ENCODE assay signal across 39 cellular contexts in the genomic region with DNA sequence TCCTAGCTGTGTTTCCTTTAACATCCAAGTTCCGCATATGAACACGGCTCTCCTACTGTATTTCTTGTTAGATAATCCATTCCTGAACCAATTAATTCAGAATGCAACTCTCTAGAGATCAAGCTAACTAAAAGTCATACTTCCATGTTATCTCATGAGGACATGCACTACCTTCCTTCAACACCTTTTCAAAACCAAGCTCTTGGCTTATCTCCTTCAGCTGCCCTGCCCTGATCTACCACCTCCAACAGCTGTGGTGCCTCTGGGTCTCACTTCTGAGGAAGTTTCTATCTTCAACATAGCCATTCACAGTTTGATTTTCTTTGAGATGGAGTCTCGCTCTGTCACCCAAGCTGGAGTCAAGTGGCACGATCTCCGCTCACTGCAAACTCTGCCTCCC.
"Had no signal": no experiment of that assay in that cellular context is flagged by ENCODE, and none has a peak within 500 bp of the region (broad histone marks: within the 10 kb centered on the region; RNA-seq: fewer than 3 reads in every experiment).

No MANE protein-coding gene starts in this region.

- H3K27ac Mint-ChIP-seq: activated naive CD4-positive, alpha-beta T cell treated with anti-CD3 and anti-CD28 coated beads for 36 hours; activated naive CD4-positive, alpha-beta T cell treated with anti-CD3 and anti-CD28 coated beads, Interleukin-2, amount 10 ng/mL, durations not matched to agents 7 days and 5 days; activated naive CD4-positive, alpha-beta T cell treated with anti-CD3 and anti-CD28 coated beads, Interleukin-2, amount 50 U/mL, for 24 hours; activated naive CD8-positive, alpha-beta T cell; activated naive CD8-positive, alpha-beta T cell treated with anti-CD3 and anti-CD28 coated beads for 36 hours; activated naive CD8-positive, alpha-beta T cell treated with anti-CD3 and anti-CD28 coated beads, Interleukin-2, amount 10 ng/mL, durations not matched to agents 7 days and 5 days; activated naive CD8-positive, alpha-beta T cell treated with anti-CD3 and anti-CD28 coated beads, Interleukin-2, amount 50 U/mL, for 24 hours; activated T-cell treated with anti-CD3 and anti-CD28 coated beads, Interleukin-2, amount 50 U/mL, for 24 hours; activated T-cell treated with anti-CD3 and anti-CD28 coated beads, Interleukin-2, amount 50 U/mL, for 72 hours; activated T-helper 1 cell treated with anti-CD3 and anti-CD28 coated beads, Interleukin-12 subunit alpha, Interleukin-12 subunit beta, Interleukin-2, Interleukin-4 antibody, amounts not matched to agents 30 ng/mL and 10 ng/mL and 1 ng/mL, durations not matched to agents 14 hours and 24 hours and 36 hours; activated T-helper 17 cell treated with anti-CD3 and anti-CD28 coated beads, Interleukin-2, amount 50 U/mL, for 72 hours; activated T-helper 2 cell treated with anti-CD3 and anti-CD28 coated beads, Interferon-gamma antibody, Interleukin-2, Interleukin-4, amounts not matched to agents 10 μg/mL and 5 μg/mL and 100 μg/mL, durations not matched to agents 14 hours and 24 hours and 36 hours; brain had no signal

- H3K4me1 Mint-ChIP-seq: activated naive CD4-positive, alpha-beta T cell treated with anti-CD3 and anti-CD28 coated beads, Interleukin-2, amount 10 ng/mL, durations not matched to agents 7 days and 5 days; activated naive CD4-positive, alpha-beta T cell treated with anti-CD3 and anti-CD28 coated beads, Interleukin-2, amount 50 U/mL, for 24 hours; activated naive CD8-positive, alpha-beta T cell treated with anti-CD3 and anti-CD28 coated beads for 36 hours; activated naive CD8-positive, alpha-beta T cell treated with anti-CD3 and anti-CD28 coated beads, Interleukin-2, amount 50 U/mL, for 24 hours; activated T-helper 17 cell treated with anti-CD3 and anti-CD28 coated beads, Interleukin-2, amount 50 U/mL, for 72 hours; brain; central memory CD8-positive, alpha-beta T cell had no signal

- H3K9me3 ChIP-seq: adrenal gland, ascending aorta, body of pancreas, breast epithelium had no signal

- DNase-seq: activated effector memory CD4-positive, alpha-beta T cell treated with anti-CD3 and anti-CD28 coated beads, Interleukin-2, amount 50 U/mL, for 16 hours; activated effector memory CD4-positive, alpha-beta T cell treated with Interleukin-2 at 50 U/mL for 16 hours; activated gamma-delta T cell; activated gamma-delta T cell treated with Interleukin-2 at 50 U/mL for 16 hours; activated naive CD4-positive, alpha-beta T cell; activated naive CD4-positive, alpha-beta T cell treated with anti-CD3 and anti-CD28 coated beads for 36 hours; activated naive CD4-positive, alpha-beta T cell treated with anti-CD3 and anti-CD28 coated beads, Interleukin-2, amount 10 ng/mL, durations not matched to agents 7 days and 5 days; activated naive CD4-positive, alpha-beta T cell treated with anti-CD3 and anti-CD28 coated beads, Interleukin-2, amount 50 U/mL, for 16 hours; activated naive CD4-positive, alpha-beta T cell treated with Interleukin-2 at 50 U/mL for 16 hours; activated naive CD8-positive, alpha-beta T cell treated with anti-CD3 and anti-CD28 coated beads for 36 hours; activated naive CD8-positive, alpha-beta T cell treated with anti-CD3 and anti-CD28 coated beads, Interleukin-2, amount 10 ng/mL, durations not matched to agents 7 days and 5 days; activated naive CD8-positive, alpha-beta T cell treated with anti-CD3 and anti-CD28 coated beads, Interleukin-2, amount 50 U/mL, for 24 hours; activated T-cell treated with anti-CD3 and anti-CD28 coated beads, Interleukin-2, amount 50 U/mL, for 24 hours; activated T-cell treated with anti-CD3 and anti-CD28 coated beads, Interleukin-2, amount 50 U/mL, for 4 hours; activated T-cell treated with anti-CD3 and anti-CD28 coated beads, Interleukin-2, amount 50 U/mL, for 48 hours; activated T-cell treated with anti-CD3 and anti-CD28 coated beads, Interleukin-2, amount 50 U/mL, for 72 hours; adrenal gland; amniotic stem cell; amygdala; anterior cingulate cortex; aorta; body of pancreas; brain microvascular endothelial cell; caudate nucleus; central memory CD4-positive, alpha-beta T cell; cerebellar nuclear complex had no signal

- H3K4me3 ChIP-seq: adrenal gland, ascending aorta, body of pancreas, breast epithelium, cardiac muscle cell had no signal

- H3K4me1 ChIP-seq: adrenal gland, ascending aorta, body of pancreas, breast epithelium had no signal

- H3K27me3 ChIP-seq: adrenal gland, ascending aorta, body of pancreas, brain microvascular endothelial cell, breast epithelium, cardiac muscle cell had no signal

- H3K4me3 Mint-ChIP-seq: activated naive CD4-positive, alpha-beta T cell treated with anti-CD3 and anti-CD28 coated beads for 36 hours; activated naive CD4-positive, alpha-beta T cell treated with anti-CD3 and anti-CD28 coated beads, Interleukin-2, amount 10 ng/mL, durations not matched to agents 7 days and 5 days; activated naive CD4-positive, alpha-beta T cell treated with anti-CD3 and anti-CD28 coated beads, Interleukin-2, amount 50 U/mL, for 24 hours; activated naive CD8-positive, alpha-beta T cell; activated naive CD8-positive, alpha-beta T cell treated with anti-CD3 and anti-CD28 coated beads for 36 hours; activated naive CD8-positive, alpha-beta T cell treated with anti-CD3 and anti-CD28 coated beads, Interleukin-2, amount 10 ng/mL, durations not matched to agents 7 days and 5 days; activated naive CD8-positive, alpha-beta T cell treated with anti-CD3 and anti-CD28 coated beads, Interleukin-2, amount 50 U/mL, for 24 hours; activated T-cell treated with anti-CD3 and anti-CD28 coated beads, Interleukin-2, amount 50 U/mL, for 24 hours; activated T-cell treated with anti-CD3 and anti-CD28 coated beads, Interleukin-2, amount 50 U/mL, for 4 hours; activated T-cell treated with anti-CD3 and anti-CD28 coated beads, Interleukin-2, amount 50 U/mL, for 72 hours; activated T-helper 1 cell treated with anti-CD3 and anti-CD28 coated beads, Interleukin-12 subunit alpha, Interleukin-12 subunit beta, Interleukin-2, Interleukin-4 antibody, amounts not matched to agents 30 ng/mL and 10 ng/mL and 1 ng/mL, durations not matched to agents 14 hours and 24 hours and 36 hours; activated T-helper 17 cell treated with anti-CD3 and anti-CD28 coated beads, Interleukin-2, amount 50 U/mL, for 72 hours; brain; central memory CD8-positive, alpha-beta T cell had no signal

- H3K27ac ChIP-seq: adrenal gland, ascending aorta, body of pancreas, brain microvascular endothelial cell, breast epithelium, cardiac muscle cell had no signal

- ATAC-seq: activated naive CD4-positive, alpha-beta T cell treated with anti-CD3 and anti-CD28 coated beads, Interleukin-2, amount 50 U/mL, for 72 hours; activated naive CD8-positive, alpha-beta T cell treated with anti-CD3 and anti-CD28 coated beads, Interleukin-2, amount 50 U/mL, for 24 hours; activated T-cell treated with anti-CD3 and anti-CD28 coated beads, Interleukin-2, amount 50 U/mL, for 4 hours; activated T-cell treated with anti-CD3 and anti-CD28 coated beads, Interleukin-2, amount 50 U/mL, for 72 hours; activated T-helper 17 cell treated with anti-CD3 and anti-CD28 coated beads, Interleukin-2, amount 50 U/mL, for 72 hours; body of pancreas had no signal

- FAIRE-seq: astrocyte, bronchial epithelial cell had no signal

- H3K36me3 ChIP-seq: breast epithelium had no signal

- H3K9me3 Mint-ChIP-seq: activated naive CD4-positive, alpha-beta T cell treated with anti-CD3 and anti-CD28 coated beads for 36 hours; activated naive CD4-positive, alpha-beta T cell treated with anti-CD3 and anti-CD28 coated beads, Interleukin-2, amount 10 ng/mL, durations not matched to agents 7 days and 5 days; activated naive CD4-positive, alpha-beta T cell treated with anti-CD3 and anti-CD28 coated beads, Interleukin-2, amount 50 U/mL, for 24 hours; activated naive CD4-positive, alpha-beta T cell treated with anti-CD3 and anti-CD28 coated beads, Interleukin-2, amount 50 U/mL, for 72 hours; activated naive CD8-positive, alpha-beta T cell treated with anti-CD3 and anti-CD28 coated beads for 36 hours; activated naive CD8-positive, alpha-beta T cell treated with anti-CD3 and anti-CD28 coated beads, Interleukin-2, amount 10 ng/mL, durations not matched to agents 7 days and 5 days; activated naive CD8-positive, alpha-beta T cell treated with anti-CD3 and anti-CD28 coated beads, Interleukin-2, amount 50 U/mL, for 24 hours; activated T-cell treated with anti-CD3 and anti-CD28 coated beads, Interleukin-2, amount 50 U/mL, for 24 hours; activated T-cell treated with anti-CD3 and anti-CD28 coated beads, Interleukin-2, amount 50 U/mL, for 4 hours; activated T-cell treated with anti-CD3 and anti-CD28 coated beads, Interleukin-2, amount 50 U/mL, for 72 hours; activated T-helper 1 cell treated with anti-CD3 and anti-CD28 coated beads, Interleukin-12 subunit alpha, Interleukin-12 subunit beta, Interleukin-2, Interleukin-4 antibody, amounts not matched to agents 30 ng/mL and 10 ng/mL and 1 ng/mL, durations not matched to agents 14 hours and 24 hours and 36 hours; activated T-helper 17 cell treated with anti-CD3 and anti-CD28 coated beads, Interleukin-2, amount 50 U/mL, for 72 hours; activated T-helper 2 cell treated with anti-CD3 and anti-CD28 coated beads, Interferon-gamma antibody, Interleukin-2, Interleukin-4, amounts not matched to agents 10 μg/mL and 5 μg/mL and 100 μg/mL, durations not matched to agents 14 hours and 24 hours and 36 hours; brain; central memory CD8-positive, alpha-beta T cell had no signal

- H3K27me3 Mint-ChIP-seq: activated naive CD4-positive, alpha-beta T cell treated with anti-CD3 and anti-CD28 coated beads, Interleukin-2, amount 10 ng/mL, durations not matched to agents 7 days and 5 days; activated naive CD4-positive, alpha-beta T cell treated with anti-CD3 and anti-CD28 coated beads, Interleukin-2, amount 50 U/mL, for 24 hours; activated naive CD8-positive, alpha-beta T cell; activated naive CD8-positive, alpha-beta T cell treated with anti-CD3 and anti-CD28 coated beads for 36 hours; activated naive CD8-positive, alpha-beta T cell treated with anti-CD3 and anti-CD28 coated beads, Interleukin-2, amount 10 ng/mL, durations not matched to agents 7 days and 5 days; activated naive CD8-positive, alpha-beta T cell treated with anti-CD3 and anti-CD28 coated beads, Interleukin-2, amount 50 U/mL, for 24 hours; activated T-cell treated with anti-CD3 and anti-CD28 coated beads, Interleukin-2, amount 50 U/mL, for 24 hours; activated T-helper 17 cell treated with anti-CD3 and anti-CD28 coated beads, Interleukin-2, amount 50 U/mL, for 72 hours; brain; central memory CD8-positive, alpha-beta T cell had no signal
